Comparison of ENCODE assay signal across 11 cellular contexts in genomic region chr22:40240671-40241070, GRCh38.
DNase-seq lines count a peak whose midpoint lies in the region; ATAC-seq lines count a peak whose summit lies in the region.
"Had no signal": no experiment of that assay in that cellular context is flagged by ENCODE, and none has a peak within 500 bp of the region (broad histone marks: within the 10 kb centered on the region; RNA-seq: fewer than 3 reads in every experiment).

No MANE protein-coding gene starts in this region.

- ATAC-seq in esophagus mucosa: no peak

- peak; percentile 32 for DNase-seq in activated gamma-delta T cell treated with Interleukin-2 at 50 U/mL for 16 hours
- DNase-seq in activated gamma-delta T cell (lab: John Stamatoyannopoulos, UW): no peak
- peak; percentile 43 for DNase-seq in T follicular helper cell (ENCODE audit: low read depth)
- peak; percentile 39 for DNase-seq in effector CD4-positive, alpha-beta T cell
- peak; percentile 25 for DNase-seq in stimulated activated CD8-positive, alpha-beta memory T cell treated with anti-CD3 and anti-CD28 coated beads, Interleukin-4, amount 100 ng/mL, for 48 hours
- no peak for DNase-seq in amygdala (lab: John Stamatoyannopoulos, UW)
- DNase-seq in glomerular visceral epithelial cell (ENCODE audit: extremely low spot score): no peak
- DNase-seq: DND-41; MG63; stimulated activated CD4-positive, alpha-beta T cell treated with anti-CD3 and anti-CD28 coated beads, Interleukin-2, amount 100 ng/mL, for 48 hours had no signal

Comparison
In these comparisons a context has a peak if more than half of its experiments do, and no peak if none do; other contexts are left out.
1. DNase-seq: peak in activated gamma-delta T cell treated with Interleukin-2 at 50 U/mL for 16 hours (single experiment), T follicular helper cell (single experiment), effector CD4-positive, alpha-beta T cell (single experiment) and stimulated activated CD8-positive, alpha-beta memory T cell treated with anti-CD3 and anti-CD28 coated beads, Interleukin-4, amount 100 ng/mL, for 48 hours (single experiment); none in activated gamma-delta T cell (single experiment), amygdala (0 of 56) and glomerular visceral epithelial cell (single experiment).